ENCODE assay signal across 28 cellular contexts in genomic region chr3:169029674-169030285, GRCh38.
"Had no signal": no experiment of that assay in that cellular context is flagged by ENCODE, and none has a peak within 500 bp of the region (broad histone marks: within the 10 kb centered on the region; RNA-seq: fewer than 3 reads in every experiment).

No MANE protein-coding gene starts in this region.

- H3K27me3 ChIP-seq: gastroesophageal sphincter, heart left ventricle, hepatocyte, left lung, neural progenitor cell, right lobe of liver, suprapubic skin, transverse colon, upper lobe of right lung, uterus had no signal

- H3K27ac Mint-ChIP-seq: naive thymus-derived CD4-positive, alpha-beta T cell; nephron; neural progenitor cell; progenitor cell of endocrine pancreas; stimulated activated naive B cell treated with anti-CD40 and anti-IgM and Interleukin-4, amounts not matched to agents 10 μg/mL and 1 μg/mL and 100 μg/mL, for 72 hours; stimulated activated naive CD8-positive, alpha-beta T cell treated with anti-CD3 and anti-CD28 coated beads, Interleukin-15, Interleukin-2, amounts not matched to agents 100 ng/mL and 50 ng/mL, for 24 hours had no signal

- H3K36me3 Mint-ChIP-seq: naive thymus-derived CD4-positive, alpha-beta T cell; neural progenitor cell; stimulated activated naive B cell treated with anti-CD40 and anti-IgM and Interleukin-4, amounts not matched to agents 10 μg/mL and 1 μg/mL and 100 μg/mL, for 72 hours had no signal

- H3K9ac ChIP-seq: neural progenitor cell, parathyroid adenoma had no signal

- H3K4me2 ChIP-seq: hepatocyte, neural progenitor cell had no signal

- DNase-seq: dermis blood vessel endothelial cell; effector memory CD4-positive, alpha-beta T cell; erythroblast; heart left ventricle; kidney; left cardiac atrium; left lung; mesendoderm; midbrain; naive thymus-derived CD4-positive, alpha-beta T cell; right lobe of liver; small intestine; stimulated activated CD4-positive, alpha-beta T cell treated with anti-CD3 and anti-CD28 coated beads, Interleukin-15, amount 100 ng/mL, for 24 hours; stimulated activated CD4-positive, alpha-beta T cell treated with anti-CD3 and anti-CD28 coated beads, Interleukin-2, amount 100 ng/mL, for 48 hours; stimulated activated naive B cell treated with anti-CD40 and anti-IgM and Interleukin-4, amounts not matched to agents 10 μg/mL and 1 μg/mL and 100 μg/mL, for 72 hours; transverse colon; upper lobe of right lung; uterus had no signal

- FAIRE-seq: endothelial cell of umbilical vein, kidney, small intestine had no signal

- H3K9me3 Mint-ChIP-seq: nephron; neural progenitor cell; stimulated activated naive CD8-positive, alpha-beta T cell treated with anti-CD3 and anti-CD28 coated beads, Interleukin-15, Interleukin-2, amounts not matched to agents 100 ng/mL and 50 ng/mL, for 24 hours had no signal

- H3K4me3 Mint-ChIP-seq: naive thymus-derived CD4-positive, alpha-beta T cell; nephron; neural progenitor cell; stimulated activated naive B cell treated with anti-CD40 and anti-IgM and Interleukin-4, amounts not matched to agents 10 μg/mL and 1 μg/mL and 100 μg/mL, for 72 hours; stimulated activated naive CD8-positive, alpha-beta T cell treated with anti-CD3 and anti-CD28 coated beads, Interleukin-15, Interleukin-2, amounts not matched to agents 100 ng/mL and 50 ng/mL, for 24 hours had no signal

- H3K4me3 ChIP-seq: coronary artery, gastroesophageal sphincter, heart left ventricle, hepatocyte, left lung, neural progenitor cell, right lobe of liver, suprapubic skin, transverse colon, upper lobe of right lung, uterus had no signal

- H3K27me3 Mint-ChIP-seq: naive thymus-derived CD4-positive, alpha-beta T cell; progenitor cell of endocrine pancreas; stimulated activated naive B cell treated with anti-CD40 and anti-IgM and Interleukin-4, amounts not matched to agents 10 μg/mL and 1 μg/mL and 100 μg/mL, for 72 hours; stimulated activated naive CD8-positive, alpha-beta T cell treated with anti-CD3 and anti-CD28 coated beads, Interleukin-15, Interleukin-2, amounts not matched to agents 100 ng/mL and 50 ng/mL, for 24 hours had no signal

- H3K9me3 ChIP-seq: gastroesophageal sphincter, heart left ventricle, left lung, right lobe of liver, suprapubic skin, transverse colon, upper lobe of right lung, uterus had no signal

- H2AFZ ChIP-seq: hepatocyte, neural progenitor cell, parathyroid adenoma had no signal

- H3K4me1 ChIP-seq: heart left ventricle, left lung, parathyroid adenoma, right lobe of liver, upper lobe of right lung, uterus had no signal

- H3K79me2 ChIP-seq: hepatocyte, parathyroid adenoma had no signal

- H3K27ac ChIP-seq: coronary artery, gastroesophageal sphincter, heart left ventricle, hepatocyte, left lung, neural progenitor cell, parathyroid adenoma, right lobe of liver, suprapubic skin, transverse colon, upper lobe of right lung, uterus had no signal

- H3K4me1 Mint-ChIP-seq: naive thymus-derived CD4-positive, alpha-beta T cell; stimulated activated naive B cell treated with anti-CD40 and anti-IgM and Interleukin-4, amounts not matched to agents 10 μg/mL and 1 μg/mL and 100 μg/mL, for 72 hours had no signal

- H3K36me3 ChIP-seq: gastroesophageal sphincter, heart left ventricle, left lung, neural progenitor cell, right lobe of liver, suprapubic skin, transverse colon, upper lobe of right lung, uterus had no signal

- ATAC-seq: gastroesophageal sphincter; heart left ventricle; left cardiac atrium; left lung; naive thymus-derived CD4-positive, alpha-beta T cell; right lobe of liver; stimulated activated naive B cell treated with anti-CD40 and anti-IgM and Interleukin-4, amounts not matched to agents 10 μg/mL and 1 μg/mL and 100 μg/mL, for 72 hours; upper lobe of right lung had no signal
